29 cellular contexts compared by ENCODE assay signal in genomic region chr2:208049006-208049405, GRCh38.
"Had no signal": no experiment of that assay in that cellular context is flagged by ENCODE, and none has a peak within 500 bp of the region (broad histone marks: within the 10 kb centered on the region; RNA-seq: fewer than 3 reads in every experiment).

No MANE protein-coding gene starts in this region.

- H3K27ac Mint-ChIP-seq: activated T-helper 17 cell treated with anti-CD3 and anti-CD28 coated beads, Interleukin-2, amount 50 U/mL, for 72 hours; endodermal cell; memory B cell; natural killer cell; stimulated activated naive B cell treated with anti-CD40 and anti-IgM and Interleukin-4, amounts not matched to agents 10 μg/mL and 1 μg/mL and 100 μg/mL, for 72 hours had no signal

- H3K9me3 Mint-ChIP-seq: activated T-cell treated with anti-CD3 and anti-CD28 coated beads, Interleukin-2, amount 50 U/mL, for 4 hours; activated T-helper 17 cell treated with anti-CD3 and anti-CD28 coated beads, Interleukin-2, amount 50 U/mL, for 72 hours; endodermal cell; memory B cell; natural killer cell; neural progenitor cell; stimulated activated naive B cell treated with anti-CD40 and anti-IgM and Interleukin-4, amounts not matched to agents 10 μg/mL and 1 μg/mL and 100 μg/mL, for 72 hours had no signal

- H3K27ac ChIP-seq: breast epithelium, esophagus muscularis mucosa, foreskin keratinocyte, heart right ventricle, neural progenitor cell, parathyroid adenoma, psoas muscle, stomach, thyroid gland, upper lobe of left lung, vagina, WERI-Rb-1 had no signal

- H3K27me3 ChIP-seq: breast epithelium, esophagus muscularis mucosa, foreskin keratinocyte, neural progenitor cell, stomach, thyroid gland, upper lobe of left lung, vagina had no signal

- H3K36me3 Mint-ChIP-seq: memory B cell; natural killer cell; neural progenitor cell; stimulated activated naive B cell treated with anti-CD40 and anti-IgM and Interleukin-4, amounts not matched to agents 10 μg/mL and 1 μg/mL and 100 μg/mL, for 72 hours had no signal

- H3K4me2 ChIP-seq: neural progenitor cell had no signal

- H3K79me2 ChIP-seq: parathyroid adenoma had no signal

- H3K9ac ChIP-seq: neural progenitor cell, parathyroid adenoma had no signal

- H3K4me3 Mint-ChIP-seq: activated T-cell treated with anti-CD3 and anti-CD28 coated beads, Interleukin-2, amount 50 U/mL, for 4 hours; activated T-helper 17 cell treated with anti-CD3 and anti-CD28 coated beads, Interleukin-2, amount 50 U/mL, for 72 hours; endodermal cell; memory B cell; natural killer cell; neural progenitor cell; stimulated activated naive B cell treated with anti-CD40 and anti-IgM and Interleukin-4, amounts not matched to agents 10 μg/mL and 1 μg/mL and 100 μg/mL, for 72 hours had no signal

- H2AFZ ChIP-seq: neural progenitor cell, parathyroid adenoma had no signal

- H3K9me3 ChIP-seq: breast epithelium, esophagus muscularis mucosa, heart right ventricle, psoas muscle, stomach, thyroid gland, upper lobe of left lung, vagina had no signal

- ATAC-seq: activated CD4-positive, CD25-positive, alpha-beta regulatory T cell treated with anti-CD3 and anti-CD28 coated beads, Interleukin-2, amount 50 U/mL, for 24 hours; activated T-cell treated with anti-CD3 and anti-CD28 coated beads, Interleukin-2, amount 50 U/mL, for 4 hours; activated T-helper 17 cell treated with anti-CD3 and anti-CD28 coated beads, Interleukin-2, amount 50 U/mL, for 72 hours; foreskin keratinocyte; heart right ventricle; natural killer cell; psoas muscle; stimulated activated naive B cell treated with anti-CD40 and anti-IgM and Interleukin-4, amounts not matched to agents 10 μg/mL and 1 μg/mL and 100 μg/mL, for 72 hours had no signal

- H3K4me1 Mint-ChIP-seq: activated T-helper 17 cell treated with anti-CD3 and anti-CD28 coated beads, Interleukin-2, amount 50 U/mL, for 72 hours; memory B cell; natural killer cell; stimulated activated naive B cell treated with anti-CD40 and anti-IgM and Interleukin-4, amounts not matched to agents 10 μg/mL and 1 μg/mL and 100 μg/mL, for 72 hours had no signal

- H3K4me3 ChIP-seq: breast epithelium, esophagus muscularis mucosa, heart right ventricle, neural progenitor cell, psoas muscle, stomach, thyroid gland, upper lobe of left lung, vagina had no signal

- H3K4me1 ChIP-seq: breast epithelium, esophagus muscularis mucosa, foreskin keratinocyte, heart right ventricle, parathyroid adenoma, psoas muscle, stomach, upper lobe of left lung, vagina had no signal

- DNase-seq: activated CD4-positive, alpha-beta T cell treated with anti-CD3 and anti-CD28 coated beads for 48 hours; activated CD4-positive, alpha-beta T cell treated with anti-CD3 and anti-CD28 coated beads, Interleukin-2, amount 50 U/mL, for 48 hours; activated gamma-delta T cell treated with Interleukin-2 at 50 U/mL for 16 hours; activated naive CD4-positive, alpha-beta T cell treated with anti-CD3 and anti-CD28 coated beads, Interleukin-2, amount 50 U/mL, for 16 hours; activated T-cell treated with anti-CD3 and anti-CD28 coated beads, Interleukin-2, amount 50 U/mL, for 4 hours; amygdala; central memory CD4-positive, alpha-beta T cell; endodermal cell; foreskin keratinocyte; heart right ventricle; midbrain; natural killer cell; occipital lobe; psoas muscle; stimulated activated CD4-positive, alpha-beta T cell treated with anti-CD3 and anti-CD28 coated beads, Interleukin-15, amount 100 ng/mL, for 24 hours; stimulated activated CD4-positive, alpha-beta T cell treated with anti-CD3 and anti-CD28 coated beads, Interleukin-2, amount 100 ng/mL, for 24 hours; stimulated activated naive B cell treated with anti-CD40 and anti-IgM and Interleukin-4, amounts not matched to agents 10 μg/mL and 1 μg/mL and 100 μg/mL, for 72 hours; stomach; thyroid gland; upper lobe of left lung; WERI-Rb-1 had no signal

- H3K36me3 ChIP-seq: breast epithelium, esophagus muscularis mucosa, heart right ventricle, neural progenitor cell, stomach, thyroid gland, upper lobe of left lung, vagina, WERI-Rb-1 had no signal
